In the genomic region with DNA sequence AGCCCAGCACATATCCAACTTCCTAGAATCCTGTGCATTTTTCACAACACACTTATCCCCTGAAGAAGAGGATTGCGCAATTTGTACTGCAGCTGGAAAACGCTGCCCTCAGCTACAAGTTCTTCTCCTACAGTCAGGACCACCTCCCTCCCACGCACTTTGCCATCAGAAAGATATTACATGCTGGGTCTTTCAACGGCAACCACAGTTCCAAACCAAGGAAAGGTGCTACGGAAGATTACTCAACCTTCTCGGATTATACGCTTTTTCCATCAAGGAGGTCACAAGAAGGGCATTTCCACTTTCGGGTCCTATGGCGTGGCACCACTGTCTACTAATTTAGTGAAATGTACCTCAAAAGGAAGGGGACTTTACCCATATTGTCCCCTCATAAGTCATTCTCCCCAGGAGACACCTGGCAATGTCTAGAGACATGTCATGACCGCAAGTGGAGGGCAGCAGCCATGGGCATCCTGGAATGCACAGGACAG, we compare ENCODE assay signal across 1 cellular context.
A peak's percentile ranks its signal among the peaks of the same experiment; 100 is the strongest.
TF ChIP-seq lines count a peak whose summit lies in the region.

No MANE protein-coding gene starts in this region.

TF ChIP-seq in HEK293, 187 proteins besides CTCF, POLR2A, EP300 and RAD21 (continued from another document):
- TF ChIP-seq ZFHX2 (tag by site-specific recombination; conservative IDR thresholded peaks at IDR 0.05), result peak; percentile 26; the same call in 1 of the 2 replicates
